In genomic region chr19:58150328-58150921, GRCh38 we compare ENCODE assay signal across 8 cellular contexts. TPM values are rescaled to one million over a fixed set of nuclear protein-coding genes. Genes with fewer than 3 reads are reported as not detected.
DNase-seq lines count a peak whose midpoint lies in the region; ATAC-seq and TF ChIP-seq lines count a peak whose summit lies in the region.

TSS of gene ZNF329 (minus strand) at chr19:58150789. CDS start at chr19:58129503, 21,286 bp downstream.

- H3K9me3 ChIP-seq in IMR-90 (ENCODE audit: control insufficient read depth, insufficient read depth, low read length), result peaks cover 16% of the 10 kb centered on the region

- no peaks in the 10 kb centered on the region for H4K20me1 ChIP-seq in IMR-90 (ENCODE audit: insufficient read depth, low read length)

- peak; percentile 94 for DNase-seq in CD1c-positive myeloid dendritic cell (ENCODE audit: extremely low spot score)
- peak; percentile 76 for DNase-seq in IMR-90
- peak; percentile 96 for DNase-seq in RWPE1 (ENCODE audit: low spot score)
- peak; percentile 98 for DNase-seq in activated effector memory CD4-positive, alpha-beta T cell treated with anti-CD3 and anti-CD28 coated beads, Interleukin-2, amount 50 U/mL, for 16 hours
- peak; percentile 81 for DNase-seq in fibroblast of villous mesenchyme (ENCODE audit: low read depth)
- peak; percentile 91 for DNase-seq in nephron progenitor cell
- DNase-seq in stimulated activated naive CD8-positive, alpha-beta T cell treated with anti-CD3 and anti-CD28 coated beads, Interleukin-15, Interleukin-2, amounts not matched to agents 100 U/mL and 50 U/mL, for 24 hours, result peak; percentile 96

- H2AFZ ChIP-seq in IMR-90 (replicated peaks; ENCODE audit: low read length, poor library complexity), result peak within 1 kb of the TSS; percentile 100

- in situ Hi-C loops in IMR-90 (cut with MboI; ENCODE audit: low sequenced_read_pairs), result loop anchor here (10.0 kb wide), 1 partner anchor 406 kb away; the partner anchor contains the start of gene ZNF776

- BruUV-seq in IMR-90 (replicated peaks; lab: Mats Ljungman, UMichigan), result no TSS peak

- peak within 1 kb of the TSS; percentile 61; the same call in 1 of the 2 replicates for H4K91ac ChIP-seq in IMR-90 (ENCODE audit: insufficient read depth, low read depth, low read length)

- peak within 1 kb of the TSS; percentile 95 for H3K4me3 ChIP-seq in IMR-90 (ENCODE audit: insufficient read depth, low read depth, low read length)
- peak within 1 kb of the TSS; percentile 88 for H3K4me3 ChIP-seq in fibroblast of villous mesenchyme (ENCODE audit: low read depth, low read length)

- dilution Hi-C loops in IMR-90 (cut with HindIII; ENCODE audit: low sequenced_read_pairs, unreplicated experiment), result no loop called here

- no peak within 1 kb of the TSS; the same call in 1 of the 2 replicates for H3K18ac ChIP-seq in IMR-90 (ENCODE audit: low read depth, low read length)

- peak within 1 kb of the TSS; percentile 77 for H3K14ac ChIP-seq in IMR-90 (replicated peaks; ENCODE audit: low read depth, low read length)

- H3K4me3 Mint-ChIP-seq in nephron progenitor cell, result peak within 1 kb of the TSS; percentile 91

- intact Hi-C loops in IMR-90 (cut with micrococcal nuclease), result loop anchor here (2.0 to 10.0 kb wide), 3 partner anchors 146 to 1046 kb away; partner anchors contain the start of gene ZNF606

- H3K36me3 Mint-ChIP-seq in nephron progenitor cell (ENCODE audit: low read depth), result peaks cover 70% of the 10 kb centered on the region

- peak within 1 kb of the TSS; percentile 70 for H3K4ac ChIP-seq in IMR-90 (ENCODE audit: low read depth, low read length)

- no peak within 1 kb of the TSS for H3K27ac Mint-ChIP-seq in nephron progenitor cell

- peak within 1 kb of the TSS; percentile 55 for H3K4me2 ChIP-seq in IMR-90 (ENCODE audit: low read depth, low read length)

- peak within 1 kb of the TSS; percentile 66 for H2AK5ac ChIP-seq in IMR-90 (ENCODE audit: low read depth, low read length)

- peak; percentile 59 for TF ChIP-seq POLR2A in IMR-90 (IDR thresholded peaks at IDR 0.05; ENCODE audit: low read depth, low read length)

- H4K5ac ChIP-seq in IMR-90 (ENCODE audit: low read depth, low read length), result peak within 1 kb of the TSS; percentile 54; the same call in 1 of the 2 replicates

- peak within 1 kb of the TSS; percentile 66 for H3K56ac ChIP-seq in IMR-90 (ENCODE audit: extremely low read depth, insufficient read depth, low read length)

- no peak within 1 kb of the TSS for H2BK20ac ChIP-seq in IMR-90 (ENCODE audit: low read depth, low read length)

- H4K8ac ChIP-seq in IMR-90 (ENCODE audit: low read depth in 2 of 2, low read length in 2 of 2), result peak within 1 kb of the TSS; percentile 82 to 91; a peak in 3 of 4 replicates

- H3K27me3 Mint-ChIP-seq in nephron progenitor cell (ENCODE audit: low read depth, poor library complexity), result peaks cover 6% of the 10 kb centered on the region

- H3K36me3 ChIP-seq in IMR-90 (ENCODE audit: control insufficient read depth, insufficient read depth, low read length), result peaks cover 6% of the 10 kb centered on the region; the same call in 1 of the 2 replicates

- no peak within 1 kb of the TSS for H2BK120ac ChIP-seq in IMR-90 (ENCODE audit: low read depth, low read length)

- 0 out of 2 replicates have a peak, but pooled peaks have one; percentile 16 for TF ChIP-seq RAD21 in IMR-90 (IDR thresholded peaks at IDR 0.05; ENCODE audit: low read length)

- H3K79me1 ChIP-seq in IMR-90 (ENCODE audit: low read depth in 1 of 2, low read length in 2 of 2), result peaks cover 16 to 21% of the 10 kb centered on the region in 2 experiments

- TF ChIP-seq CTCF in IMR-90 (conservative IDR thresholded peaks at IDR 0.05; ENCODE audit: low read depth, low read length), result no peak
- no peak for TF ChIP-seq CTCF in RWPE1 (conservative IDR thresholded peaks at IDR 0.05; ENCODE audit: low read depth)
- TF ChIP-seq CTCF in fibroblast of villous mesenchyme (IDR thresholded peaks at IDR 0.05; ENCODE audit: insufficient read depth, low read depth, low read length), result no peak
- no peak for TF ChIP-seq CTCF in nephron progenitor cell (IDR thresholded peaks at IDR 0.05)

- H3K9ac ChIP-seq in IMR-90 (ENCODE audit: low read depth, low read length), result peak within 1 kb of the TSS; percentile 69

- 0% methylated on average over 10 of the region's 62 CpGs; no CpG with 5 or more reads in 1 of the 2 experiments for WGBS in IMR-90 (ENCODE audit: extremely low coverage in 2 of 2, insufficient read length in 1 of 2), 2 experiments

- peak within 1 kb of the TSS; percentile 99 for H2AK9ac ChIP-seq in IMR-90 (replicated peaks; ENCODE audit: low read depth, low read length, poor library complexity)

- H3K9me3 Mint-ChIP-seq in nephron progenitor cell, result peaks cover 81% of the 10 kb centered on the region

- H3K4me1 ChIP-seq in IMR-90 (ENCODE audit: control insufficient read depth, insufficient read depth, low read length), result no peaks in the 10 kb centered on the region; the same call in 1 of the 2 replicates

- H3K27ac ChIP-seq in IMR-90 (ENCODE audit: insufficient read depth, low read length) (peak within 1 kb of the TSS; percentile 84), RWPE1 (peak within 1 kb of the TSS; percentile 77)

- peak; percentile 54 for ATAC-seq in GM21367 (IDR thresholded peaks at IDR 0.05; ENCODE audit: unreplicated experiment)
- peak; percentile 73 for ATAC-seq in IMR-90 (ENCODE audit: low read depth)
- ATAC-seq in stimulated activated naive CD8-positive, alpha-beta T cell treated with anti-CD3 and anti-CD28 coated beads, Interleukin-15, Interleukin-2, amounts not matched to agents 100 U/mL and 50 U/mL, for 24 hours, result peak; percentile 72

- no peak within 1 kb of the TSS for H2BK15ac ChIP-seq in IMR-90 (ENCODE audit: low read depth, low read length)

- no peaks in the 10 kb centered on the region for H3K27me3 ChIP-seq in IMR-90 (ENCODE audit: control insufficient read depth, insufficient read depth, low read length)

- H3K4me1 Mint-ChIP-seq in nephron progenitor cell, result peaks cover 15% of the 10 kb centered on the region

- no peaks in the 10 kb centered on the region for H3K9me1 ChIP-seq in IMR-90 (ENCODE audit: insufficient read depth, low read length)

- POLR2A ChIA-PET in IMR-90 (lab: Charles Lee; ENCODE audit: unreplicated experiment), result interaction anchor here (0.6 kb wide), 1 partner anchor 716 kb away, joined by 8 read pairs; no protein-coding TSS in a partner anchor
- POLR2A ChIA-PET in RWPE1 (lab: Yijun Ruan, JAX; ENCODE audit: low non-redundant PET), result no interaction called here

- H2BK5ac ChIP-seq in IMR-90 (ENCODE audit: low read depth, low read length, poor library complexity, severe bottlenecking), result peak within 1 kb of the TSS; percentile 85

- H3K23ac ChIP-seq in IMR-90 (ENCODE audit: low read depth, low read length), result peak within 1 kb of the TSS; percentile 29

- CTCF ChIA-PET in IMR-90 (lab: Yijun Ruan, JAX), result no interaction called here
- CTCF ChIA-PET in RWPE1 (lab: Yijun Ruan, JAX), result no interaction called here

TF ChIP-seq in IMR-90, 13 proteins besides CTCF, POLR2A, EP300 and RAD21:
- TF ChIP-seq ELK1 (IDR thresholded peaks at IDR 0.05; ENCODE audit: borderline replicate concordance, low read depth, low read length) (no peak), MAZ (IDR thresholded peaks at IDR 0.05; ENCODE audit: borderline replicate concordance, low read depth, low read length) (peak; percentile 81), CHD1 (IDR thresholded peaks at IDR 0.05; ENCODE audit: low read depth, low read length) (no peak), RFX5 (IDR thresholded peaks at IDR 0.05; ENCODE audit: low read depth, low read length) (no peak)

RNA-seq across cellular contexts. Expression of gene ZNF329, which starts in this region (rescaled TPM):
- total RNA-seq in IMR-90 (2012; rRNA removed), result 15.3 and 16.8 TPM in 2 replicates
- polyA plus RNA-seq in IMR-90 (2012; rRNA removed), result 3.3 and 4.7 TPM in 2 replicates
- polyA plus RNA-seq in IMR-90 (2012; cell fraction: cytosol; rRNA removed), result 1.3 and 2.0 TPM in 2 replicates
- 1.1 and 3.6 TPM in 2 replicates for polyA plus RNA-seq in IMR-90 (2012; cell fraction: nucleus; rRNA removed; ENCODE audit: low replicate concordance)
- 9.7 and 14.2 TPM in 2 replicates for total RNA-seq in fibroblast of villous mesenchyme

Comparison
In these comparisons a context has a peak if more than half of its experiments do, and no peak if none do; other contexts are left out.
1. Peak in every context shown above with its lines: DNase-seq, ATAC-seq, H3K4me3 ChIP-seq and H3K27ac ChIP-seq.